8 cellular contexts compared by ENCODE assay signal in the genomic region with DNA sequence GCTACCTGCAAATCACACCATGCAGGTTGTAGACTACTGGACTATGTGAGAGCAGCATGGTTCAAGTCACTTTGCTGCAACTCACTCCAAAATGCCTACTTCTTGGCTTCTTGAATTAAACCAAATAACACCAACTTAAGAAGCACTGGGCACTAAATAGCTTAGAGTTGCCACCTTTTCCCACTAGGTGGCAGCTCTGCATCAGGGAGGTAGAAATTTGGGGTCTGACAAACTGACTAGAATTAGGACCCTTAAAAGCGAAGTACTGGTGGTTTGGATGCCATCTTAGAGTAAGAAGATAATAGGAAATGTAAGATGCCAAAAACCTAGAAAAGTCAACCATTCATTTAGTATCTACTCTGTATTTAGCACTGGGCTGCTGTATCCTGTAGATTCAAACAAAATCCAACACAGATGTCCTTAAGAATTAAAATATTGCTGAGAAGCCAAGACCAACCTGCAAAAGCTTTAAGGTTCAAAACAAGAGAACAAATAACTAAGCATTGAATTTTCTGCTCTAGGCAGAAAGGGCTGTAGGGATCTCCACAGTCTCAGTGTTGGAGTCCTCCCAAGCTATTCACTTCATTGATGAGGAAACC.
DNase-seq lines count a peak whose midpoint lies in the region; ATAC-seq and TF ChIP-seq lines count a peak whose summit lies in the region.

No MANE protein-coding gene starts in this region.

- DNase-seq in AG10803 (ENCODE audit: low read depth) (peak; percentile 43), GM13977 (ENCODE audit: low spot score) (peak; percentile 25), iris pigment epithelial cell (ENCODE audit: low read depth) (peak; percentile 59), Peyer's patch (no peak), T1000 (lab: John Stamatoyannopoulos, UW) (no peak)

- no peaks in the 10 kb centered on the region for H3K9me3 ChIP-seq in SU-DHL-6 (ENCODE audit: insufficient read depth, low read length)
- H3K9me3 ChIP-seq in Peyer's patch, result no peaks in the 10 kb centered on the region

- H3K9me2 ChIP-seq in SU-DHL-6 (replicated peaks; ENCODE audit: insufficient read depth, low read length), result no peaks in the 10 kb centered on the region

- H3K27me3 ChIP-seq in SU-DHL-6 (ENCODE audit: low read length) (0 out of 2 replicates have a peak, but pooled peaks cover 2% of the 10 kb centered on the region), Peyer's patch (no peaks in the 10 kb centered on the region)

- H3K4me3 ChIP-seq in AG10803 (ENCODE audit: low read length) (no peak overlapping the region), SU-DHL-6 (ENCODE audit: insufficient read depth, low read length, poor library complexity, severe bottlenecking) (no peak overlapping the region), Peyer's patch (no peak overlapping the region)

- H4K20me1 ChIP-seq in SU-DHL-6 (ENCODE audit: low read depth, low read length), result no peaks in the 10 kb centered on the region

- H3F3A ChIP-seq in SU-DHL-6 (ENCODE audit: insufficient read depth), result no peaks in the 10 kb centered on the region

- in situ Hi-C loops in GM13977 (cut with MboI; ENCODE audit: low pct_unique_long_range_greater_than_20kb, low sequenced_read_pairs, unreplicated experiment), result no loop called here

- ATAC-seq in GM21529 (IDR thresholded peaks at IDR 0.05; ENCODE audit: unreplicated experiment) (no peak), HG03342 (IDR thresholded peaks at IDR 0.05; ENCODE audit: unreplicated experiment) (no peak)

- TF ChIP-seq CTCF in AG10803 (conservative IDR thresholded peaks at IDR 0.05; ENCODE audit: low read length), result peak; percentile 82
- TF ChIP-seq CTCF in GM13977 (IDR thresholded peaks at IDR 0.05; ENCODE audit: extremely low read depth, insufficient read depth, missing control alignments), result peak; percentile 70
- TF ChIP-seq CTCF in SU-DHL-6 (IDR thresholded peaks at IDR 0.05; ENCODE audit: insufficient read depth, low read length, poor library complexity, severe bottlenecking), result peak; percentile 76
- TF ChIP-seq CTCF in Peyer's patch (IDR thresholded peaks at IDR 0.05), result peak in 3 of 6 experiments; percentile 24 to 35 (median 28)

- no peaks in the 10 kb centered on the region for H3K79me2 ChIP-seq in SU-DHL-6 (ENCODE audit: insufficient read depth, low read length)

- no peak overlapping the region for H3K4me2 ChIP-seq in SU-DHL-6 (ENCODE audit: low read depth, low read length, poor library complexity, severe bottlenecking)

- H2AFZ ChIP-seq in SU-DHL-6 (ENCODE audit: low read depth, low read length, severe bottlenecking), result no peak overlapping the region

- no peak overlapping the region for H3K9ac ChIP-seq in SU-DHL-6 (ENCODE audit: low read length)

- H3K27ac ChIP-seq in SU-DHL-6 (ENCODE audit: low read depth, low read length) (no peak overlapping the region), Peyer's patch (no peak overlapping the region)

- no peaks in the 10 kb centered on the region for H3K36me3 ChIP-seq in SU-DHL-6 (ENCODE audit: low read length)
- H3K36me3 ChIP-seq in Peyer's patch, result no peaks in the 10 kb centered on the region

- TF ChIP-seq POLR2A in Peyer's patch (IDR thresholded peaks at IDR 0.05), result no peak

- H3K4me1 ChIP-seq in Peyer's patch, result no peaks in the 10 kb centered on the region

Comparison
In these comparisons a context has a peak if more than half of its experiments do, and no peak if none do; other contexts are left out.
1. DNase-seq: peak in AG10803 (single experiment), GM13977 (single experiment) and iris pigment epithelial cell (single experiment); none in Peyer's patch (0 of 3) and T1000 (single experiment).